In genomic region chr10:119284679-119285096, GRCh38 we compare ENCODE assay signal across 11 cellular contexts.
A peak's percentile ranks its signal among the peaks of the same experiment; 100 is the strongest.
DNase-seq lines count a peak whose midpoint lies in the region; ATAC-seq and TF ChIP-seq lines count a peak whose summit lies in the region.
"Had no signal": no experiment of that assay in that cellular context is flagged by ENCODE, and none has a peak within 500 bp of the region (broad histone marks: within the 10 kb centered on the region; RNA-seq: fewer than 3 reads in every experiment).

No MANE protein-coding gene starts in this region.

- POLR2A ChIA-PET in CD4-positive, alpha-beta T cell (lab: Charles Lee), result interaction anchor here (1.0 to 2.1 kb wide), 3 partner anchors 14 to 78 kb away, joined by 3 to 8 read pairs (median 7); partner anchors contain the start of gene GRK5

- peak overlapping the region; percentile 68 for H3K27ac Mint-ChIP-seq in CD4-positive, alpha-beta T cell
- H3K27ac Mint-ChIP-seq in T-helper 17 cell (peak overlapping the region; percentile 92), progenitor cell of endocrine pancreas (peak overlapping the region; percentile 13)

- peaks cover 91% of the 10 kb centered on the region for H3K4me1 Mint-ChIP-seq in CD4-positive, alpha-beta T cell (ENCODE audit: low read depth)
- H3K4me1 Mint-ChIP-seq in T-helper 17 cell, result peaks cover 50% of the 10 kb centered on the region
- peaks cover 18% of the 10 kb centered on the region for H3K4me1 Mint-ChIP-seq in progenitor cell of endocrine pancreas (ENCODE audit: low read depth)

- CTCF ChIA-PET in CD4-positive, alpha-beta T cell (lab: Charles Lee), result interaction anchor here (1.4 kb wide), 1 partner anchor 161 kb away, joined by 3 read pairs; no protein-coding TSS in a partner anchor

- no peaks in the 10 kb centered on the region for H3K27me3 Mint-ChIP-seq in CD4-positive, alpha-beta T cell
- H3K27me3 Mint-ChIP-seq in T-helper 17 cell (no peaks in the 10 kb centered on the region), progenitor cell of endocrine pancreas (no peaks in the 10 kb centered on the region)

- intact Hi-C loops in CD4-positive, alpha-beta T cell (cut with DNase I, micrococcal nuclease), result loop anchor here in 1 of 2 experiments (2.0 kb wide), 2 partner anchors 16 kb away; no protein-coding TSS in a partner anchor

- no peaks in the 10 kb centered on the region for H3K27me3 ChIP-seq in CD4-positive, alpha-beta T cell (ENCODE audit: control insufficient read depth, insufficient read depth, low read length)
- H3K27me3 ChIP-seq in gastroesophageal sphincter, result no peaks in the 10 kb centered on the region
- H3K27me3 ChIP-seq: BLaER1 treated with 17β-estradiol and CSF1 and Interleukin-3, amounts not matched to agents 10 nM and 100 nM had no signal

- no peaks in the 10 kb centered on the region for H3K9me3 ChIP-seq in CD4-positive, alpha-beta T cell (ENCODE audit: control insufficient read depth, low read length)
- H3K9me3 ChIP-seq in T-helper 17 cell (ENCODE audit: control insufficient read depth, low read length, poor library complexity, severe bottlenecking) (no peaks in the 10 kb centered on the region), gastroesophageal sphincter (no peaks in the 10 kb centered on the region)
- H3K9me3 ChIP-seq: BLaER1 treated with 17β-estradiol and CSF1 and Interleukin-3, amounts not matched to agents 10 nM and 100 nM had no signal

- no peaks in the 10 kb centered on the region for H3K36me3 ChIP-seq in gastroesophageal sphincter
- H3K36me3 ChIP-seq: BLaER1 treated with 17β-estradiol and CSF1 and Interleukin-3, amounts not matched to agents 10 nM and 100 nM; WERI-Rb-1 had no signal

- TF ChIP-seq POLR2A in gastroesophageal sphincter (IDR thresholded peaks at IDR 0.05), result no peak

- H3K4me3 ChIP-seq in gastroesophageal sphincter, result no peak overlapping the region
- H3K4me3 ChIP-seq: BLaER1 treated with 17β-estradiol and CSF1 and Interleukin-3, amounts not matched to agents 10 nM and 100 nM had no signal

- peaks cover 11 to 98% (median 82%) of the 10 kb centered on the region in 3 donors for H3K4me1 ChIP-seq in gastroesophageal sphincter

- in situ Hi-C loops in GM13976 (cut with MboI; ENCODE audit: low sequenced_read_pairs, unreplicated experiment), result no loop called here

- no peak for TF ChIP-seq EP300 in gastroesophageal sphincter (IDR thresholded peaks at IDR 0.05)

- H3K27ac ChIP-seq in CD4-positive, alpha-beta T cell (ENCODE audit: low read depth, low read length), result peak overlapping the region; percentile 39
- peak overlapping the region in 3 of 4 donors; percentile 60 to 76 (median 64) for H3K27ac ChIP-seq in gastroesophageal sphincter
- H3K27ac ChIP-seq: BLaER1 treated with 17β-estradiol and CSF1 and Interleukin-3, amounts not matched to agents 10 nM and 100 nM; WERI-Rb-1 had no signal

- DNase-seq in CD4-positive, alpha-beta T cell, result no peak
- no peak for DNase-seq in T-helper 17 cell
- DNase-seq in progenitor cell of endocrine pancreas (ENCODE audit: low spot score, unreplicated experiment), result no peak
- no peak for DNase-seq in anterior cingulate cortex (lab: John Stamatoyannopoulos, UW)
- DNase-seq in NCI-H345 treated with DMSO at 0.1 percent for 48 hours (lab: John Stamatoyannopoulos, UW; ENCODE audit: unreplicated experiment), result no peak
- no peak for DNase-seq in SKM-1 (lab: John Stamatoyannopoulos, UW; ENCODE audit: unreplicated experiment)
- no peak for DNase-seq in GM13976 (ENCODE audit: low spot score)
- DNase-seq: NCI-H446, WERI-Rb-1 had no signal

- ATAC-seq in CD4-positive, alpha-beta T cell (ENCODE audit: poor library complexity), result no peak
- ATAC-seq in T-helper 17 cell, result no peak
- peak; percentile 67 for ATAC-seq in gastroesophageal sphincter

- H3K9me3 Mint-ChIP-seq in CD4-positive, alpha-beta T cell, result no peaks in the 10 kb centered on the region
- no peaks in the 10 kb centered on the region for H3K9me3 Mint-ChIP-seq in progenitor cell of endocrine pancreas (ENCODE audit: low read depth)

- TF ChIP-seq CTCF in CD4-positive, alpha-beta T cell (IDR thresholded peaks at IDR 0.05), result no peak
- TF ChIP-seq CTCF in gastroesophageal sphincter (IDR thresholded peaks at IDR 0.05) (no peak), progenitor cell of endocrine pancreas (IDR thresholded peaks at IDR 0.05; ENCODE audit: unreplicated experiment) (no peak), GM13976 (IDR thresholded peaks at IDR 0.05; ENCODE audit: borderline replicate concordance, control extremely low read depth, extremely low read depth, insufficient read depth, missing control alignments) (no peak)

- no peaks in the 10 kb centered on the region for H3K36me3 Mint-ChIP-seq in CD4-positive, alpha-beta T cell (ENCODE audit: low read depth)
- no peaks in the 10 kb centered on the region for H3K36me3 Mint-ChIP-seq in T-helper 17 cell (ENCODE audit: low read depth)
- H3K36me3 Mint-ChIP-seq in progenitor cell of endocrine pancreas (ENCODE audit: insufficient read depth), result no peaks in the 10 kb centered on the region

- WGBS in gastroesophageal sphincter (ENCODE audit: low coverage in 1 of 2), 2 donors, result 60 to 65% methylated on average over 1 to 2 of the region's 7 CpGs

- peak overlapping the region; percentile 42 for H3K4me3 Mint-ChIP-seq in CD4-positive, alpha-beta T cell
- H3K4me3 Mint-ChIP-seq in T-helper 17 cell (peak overlapping the region; percentile 77), progenitor cell of endocrine pancreas (ENCODE audit: low read depth) (no peak overlapping the region)

Comparison
In these comparisons a context has a peak if more than half of its experiments do, and no peak if none do; other contexts are left out.
1. H3K27ac Mint-ChIP-seq: peak in every context shown above with its lines; median percentile 92 in T-helper 17 cell; 68 in CD4-positive, alpha-beta T cell; 13 in progenitor cell of endocrine pancreas.